ENCODE assay signal across 8 cellular contexts in genomic region chr14:73758392-73759182, GRCh38. TPM values are rescaled to one million over a fixed set of nuclear protein-coding genes. Genes with fewer than 3 reads are reported as not detected.
A peak's percentile ranks its signal among the peaks of the same experiment; 100 is the strongest.
DNase-seq lines count a peak whose midpoint lies in the region; ATAC-seq and TF ChIP-seq lines count a peak whose summit lies in the region.

No MANE protein-coding gene starts in this region.

- H3K4me2 ChIP-seq in DOHH2 (ENCODE audit: low read length) (peak overlapping the region; percentile 93), osteoblast (ENCODE audit: insufficient read depth, low read length) (peak overlapping the region; percentile 83)

- no peaks in the 10 kb centered on the region for H3K27me3 ChIP-seq in DOHH2 (ENCODE audit: control insufficient read depth, low read length)
- H3K27me3 ChIP-seq in osteoblast (ENCODE audit: insufficient read depth, low read length) = no peaks in the 10 kb centered on the region

- TF ChIP-seq CTCF in DOHH2 (IDR thresholded peaks at IDR 0.05; ENCODE audit: low read depth, low read length, poor library complexity, severe bottlenecking) (peak; percentile 80), osteoblast (IDR thresholded peaks at IDR 0.05; ENCODE audit: extremely low read depth, low read depth, low read length) (peak; percentile 59)

- peaks cover 3% of the 10 kb centered on the region; the same call in 1 of the 2 replicates for H4K20me1 ChIP-seq in DOHH2 (ENCODE audit: control insufficient read depth, insufficient read depth, low read depth, low read length)
- peaks cover 53% of the 10 kb centered on the region for H4K20me1 ChIP-seq in osteoblast (ENCODE audit: insufficient read depth, low read length)

- no peaks in the 10 kb centered on the region for H3K9me3 ChIP-seq in DOHH2 (ENCODE audit: control insufficient read depth, insufficient read depth, low read length)
- H3K9me3 ChIP-seq in osteoblast (ENCODE audit: low read depth, low read length) = no peaks in the 10 kb centered on the region

- peaks cover 96% of the 10 kb centered on the region for H3K79me2 ChIP-seq in DOHH2 (ENCODE audit: control insufficient read depth, low read length)
- H3K79me2 ChIP-seq in osteoblast (ENCODE audit: insufficient read depth, low read length) = peaks cover 83% of the 10 kb centered on the region

- H3K36me3 ChIP-seq in DOHH2 (ENCODE audit: control insufficient read depth, low read length) (peaks cover 52% of the 10 kb centered on the region), osteoblast (ENCODE audit: insufficient read depth, low read length) (no peaks in the 10 kb centered on the region)

- peaks cover 79% of the 10 kb centered on the region for H3K4me1 ChIP-seq in DOHH2 (ENCODE audit: control insufficient read depth, low read length)
- H3K4me1 ChIP-seq in osteoblast (ENCODE audit: insufficient read depth, low read length) = peaks cover 67% of the 10 kb centered on the region

- H3K4me3 ChIP-seq in DOHH2 (ENCODE audit: low read length) (peak overlapping the region; percentile 83), osteoblast (ENCODE audit: insufficient read depth, low read length) (peak overlapping the region; percentile 82)

- DNase-seq in LHCN-M2 (ENCODE audit: low read depth) (peak; percentile 69), SIG-M5 treated with dmso at 0.1 percent for 504 hours (lab: John Stamatoyannopoulos, UW; ENCODE audit: unreplicated experiment) (peak; percentile 89), activated gamma-delta T cell treated with Interleukin-2 at 50 U/mL for 16 hours (peak; percentile 69), germinal center (ENCODE audit: low spot score) (peak; percentile 87), osteoblast (ENCODE audit: insufficient read length, low spot score, missing footprints) (peak; percentile 95), ureter (ENCODE audit: low spot score) (peak; percentile 84)

- peaks cover 61% of the 10 kb centered on the region for H3F3A ChIP-seq in DOHH2 (ENCODE audit: control insufficient read depth, insufficient read depth)

- H3K9me2 ChIP-seq in DOHH2 (replicated peaks; ENCODE audit: control insufficient read depth, low read length) = no peaks in the 10 kb centered on the region

- peak overlapping the region; percentile 97 for H3K27ac ChIP-seq in DOHH2 (ENCODE audit: low read depth, low read length)
- peak overlapping the region; percentile 99 for H3K27ac ChIP-seq in osteoblast (ENCODE audit: low read depth, low read length)

- H2AFZ ChIP-seq in osteoblast (ENCODE audit: low read length) = no peak overlapping the region

- ATAC-seq in HG03139 (IDR thresholded peaks at IDR 0.05; ENCODE audit: unreplicated experiment) = no peak

RNA-seq across cellular contexts. Expression of gene PNMA1, which starts 44.4 kb away (rescaled TPM):
- total RNA-seq in LHCN-M2 (2014; rRNA removed) (19.2 and 22.0 TPM in 2 replicates), osteoblast (40.1 and 40.2 TPM in 2 replicates), ureter (33.8 TPM)
- polyA plus RNA-seq in LHCN-M2 (2012) = 64.2 TPM
